ENCODE assay signal across 20 cellular contexts in the genomic region with DNA sequence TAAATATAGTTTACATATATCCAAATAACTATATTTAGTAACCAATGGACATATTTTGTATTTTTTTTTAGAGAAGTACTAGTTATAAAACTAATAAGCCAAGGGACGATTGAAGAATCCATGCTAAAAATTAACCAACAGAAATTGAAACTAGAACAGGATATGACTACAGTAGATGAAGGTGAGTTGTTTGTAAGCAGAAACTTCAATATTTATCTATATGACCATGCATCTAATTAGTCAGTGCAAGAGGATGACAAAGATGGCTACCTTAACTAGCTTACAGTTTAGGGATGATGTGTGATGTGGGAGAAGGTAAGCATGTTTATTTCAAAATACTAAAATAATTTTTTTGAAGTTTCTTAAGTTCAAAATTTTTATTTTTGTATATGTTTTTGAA. TPM values are rescaled to one million over a fixed set of nuclear protein-coding genes. Genes with fewer than 3 reads are reported as not detected.
DNase-seq lines count a peak whose midpoint lies in the region; ATAC-seq and TF ChIP-seq lines count a peak whose summit lies in the region.
"Had no signal": no experiment of that assay in that cellular context is flagged by ENCODE, and none has a peak within 500 bp of the region (broad histone marks: within the 10 kb centered on the region; RNA-seq: fewer than 3 reads in every experiment).

No MANE protein-coding gene starts in this region.

- no peak overlapping the region for H3K4me3 Mint-ChIP-seq in activated CD8-positive, alpha-beta T cell treated with anti-CD3 and anti-CD28 coated beads, Interleukin-2, amount 10 ng/mL, durations not matched to agents 7 days and 5 days

- no peak for TF ChIP-seq CTCF in VCaP (conservative IDR thresholded peaks at IDR 0.05)

- H3K27ac Mint-ChIP-seq in activated CD8-positive, alpha-beta T cell treated with anti-CD3 and anti-CD28 coated beads, Interleukin-2, amount 10 ng/mL, durations not matched to agents 7 days and 5 days: no peak overlapping the region

- H3K9me3 Mint-ChIP-seq in activated CD8-positive, alpha-beta T cell treated with anti-CD3 and anti-CD28 coated beads, Interleukin-2, amount 10 ng/mL, durations not matched to agents 7 days and 5 days (ENCODE audit: insufficient read depth): no peaks in the 10 kb centered on the region

- no peaks in the 10 kb centered on the region for H3K4me1 Mint-ChIP-seq in activated CD8-positive, alpha-beta T cell treated with anti-CD3 and anti-CD28 coated beads, Interleukin-2, amount 10 ng/mL, durations not matched to agents 7 days and 5 days (ENCODE audit: low read depth)

- DNase-seq in NCI-H526 treated with DMSO at 0.1 percent for 48 hours (lab: John Stamatoyannopoulos, UW): no peak
- DNase-seq in NCI-H524 (lab: John Stamatoyannopoulos, UW): no peak
- DNase-seq in activated CD8-positive, alpha-beta T cell treated with anti-CD3 and anti-CD28 coated beads, Interleukin-2, amount 10 ng/mL, durations not matched to agents 7 days and 5 days: no peak
- DNase-seq in NCI-H226: no peak
- DNase-seq: C1 segment of cervical spinal cord, EL, KG1, NCI-H1092 treated with DMSO at 0.1 percent for 48 hours, NCI-H1694, NCI-H774, Peyer's patch, SHP77 had no signal

- peak overlapping the region; percentile 22; the same call in 1 of the 2 replicates for H3K27ac ChIP-seq in VCaP
- H3K27ac ChIP-seq: Peyer's patch had no signal

- peaks cover 37% of the 10 kb centered on the region for H3K36me3 Mint-ChIP-seq in activated CD8-positive, alpha-beta T cell treated with anti-CD3 and anti-CD28 coated beads, Interleukin-2, amount 10 ng/mL, durations not matched to agents 7 days and 5 days (ENCODE audit: low read depth)

- no peaks in the 10 kb centered on the region for H3K27me3 Mint-ChIP-seq in activated CD8-positive, alpha-beta T cell treated with anti-CD3 and anti-CD28 coated beads, Interleukin-2, amount 10 ng/mL, durations not matched to agents 7 days and 5 days (ENCODE audit: low read depth)

- ATAC-seq in GM18861 (IDR thresholded peaks at IDR 0.05; ENCODE audit: unreplicated experiment) (peak; percentile 79), GM19468 (IDR thresholded peaks at IDR 0.05; ENCODE audit: extremely low read depth, unreplicated experiment) (peak; percentile 53), HG02981 (IDR thresholded peaks at IDR 0.05; ENCODE audit: unreplicated experiment) (peak; percentile 89)
- no peak for ATAC-seq in activated CD8-positive, alpha-beta T cell treated with anti-CD3 and anti-CD28 coated beads, Interleukin-2, amount 10 ng/mL, durations not matched to agents 7 days and 5 days
- ATAC-seq: SK-N-SH treated with all-trans-retinoic acid at 6 μM for 48 hours had no signal

- CTCF ChIA-PET in activated CD8-positive, alpha-beta T cell treated with anti-CD3 and anti-CD28 coated beads, Interleukin-2, amount 10 ng/mL, durations not matched to agents 7 days and 5 days (lab: Charles Lee): no interaction called here

- POLR2A ChIA-PET in activated CD8-positive, alpha-beta T cell treated with anti-CD3 and anti-CD28 coated beads, Interleukin-2, amount 10 ng/mL, durations not matched to agents 7 days and 5 days (lab: Charles Lee): no interaction called here

RNA-seq across cellular contexts. Expression of a gene that starts 57.7 kb away (rescaled TPM):
- not detected for total RNA-seq in activated CD8-positive, alpha-beta T cell treated with anti-CD3 and anti-CD28 coated beads, Interleukin-2, amount 10 ng/mL, durations not matched to agents 7 days and 5 days
- total RNA-seq: H4; M059J; T-helper 1 cell treated with Interleukin-12 subunit alpha and Interleukin-12 subunit beta and Interleukin-4 antibody, amounts not matched to agents 30 ng/mL and 1 ng/mL, for 36 hours had no signal
